ENCODE assay signal across 12 cellular contexts in the genomic region with DNA sequence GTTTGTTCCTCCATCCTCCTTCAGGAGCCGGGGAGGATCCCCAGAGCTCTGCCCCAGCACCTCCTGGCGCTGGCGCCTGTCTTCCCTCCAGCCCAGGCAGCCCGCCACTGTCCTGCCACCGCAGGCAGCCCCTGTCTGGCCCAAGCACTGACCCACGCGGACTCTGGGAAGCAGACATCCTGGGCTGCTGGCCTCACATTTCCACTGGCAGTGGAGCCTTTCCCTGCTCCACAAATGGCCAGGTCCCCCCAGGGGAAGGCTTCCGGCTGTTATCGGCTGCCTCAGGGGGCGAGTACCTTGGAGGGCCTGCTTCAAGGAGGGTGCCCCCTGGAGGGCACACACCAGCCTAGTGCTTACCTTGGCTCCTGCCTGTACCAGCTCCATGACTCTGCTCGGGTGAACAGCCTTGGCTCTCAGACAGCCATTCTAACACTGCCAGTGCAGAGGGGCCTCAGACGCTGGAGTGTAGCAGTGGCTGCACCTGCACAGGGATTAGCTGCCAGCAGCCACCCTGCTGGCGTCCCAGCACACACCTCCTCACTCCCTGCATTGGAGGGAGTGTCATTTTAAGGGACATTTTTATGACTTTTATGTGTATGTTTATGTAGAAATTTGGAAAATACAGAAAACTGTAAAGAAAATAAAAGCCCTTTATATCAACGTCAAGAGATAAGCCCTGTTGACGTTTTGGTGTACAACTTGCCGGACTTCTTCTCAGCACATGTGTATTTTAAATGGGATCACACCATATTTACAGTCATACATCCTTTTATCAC. TPM values are rescaled to one million over a fixed set of nuclear protein-coding genes. Genes with fewer than 3 reads are reported as not detected.
A peak's percentile ranks its signal among the peaks of the same experiment; 100 is the strongest.
DNase-seq lines count a peak whose midpoint lies in the region; ATAC-seq and TF ChIP-seq lines count a peak whose summit lies in the region.
"Had no signal": no experiment of that assay in that cellular context is flagged by ENCODE, and none has a peak within 500 bp of the region (broad histone marks: within the 10 kb centered on the region; RNA-seq: fewer than 3 reads in every experiment).

No MANE protein-coding gene starts in this region.

- H3K9ac ChIP-seq in endodermal cell (ENCODE audit: extremely low read depth, low read length, poor library complexity, severe bottlenecking), result no peak overlapping the region

- peak; percentile 47 for ATAC-seq in stimulated activated naive CD8-positive, alpha-beta T cell treated with anti-CD3 and anti-CD28 coated beads, Interleukin-15, Interleukin-2, amounts not matched to agents 100 U/mL and 50 U/mL, for 24 hours
- no peak for ATAC-seq in GM21717 (IDR thresholded peaks at IDR 0.05; ENCODE audit: unreplicated experiment)

- in situ Hi-C loops in GM13976 (cut with MboI; ENCODE audit: low sequenced_read_pairs, unreplicated experiment), result no loop called here

- H3K9me3 Mint-ChIP-seq in activated naive CD4-positive, alpha-beta T cell treated with anti-CD3 and anti-CD28 coated beads for 36 hours, result no peaks in the 10 kb centered on the region
- H3K9me3 Mint-ChIP-seq in endodermal cell, result no peaks in the 10 kb centered on the region

- peaks cover 2% of the 10 kb centered on the region for H3K4me1 ChIP-seq in endodermal cell (ENCODE audit: control insufficient read depth, insufficient read depth, low read length)

- H3K36me3 ChIP-seq in endodermal cell (ENCODE audit: control insufficient read depth, insufficient read depth, low read length), result no peaks in the 10 kb centered on the region
- H3K36me3 ChIP-seq: thoracic aorta had no signal

- no peaks in the 10 kb centered on the region for H3K4me1 Mint-ChIP-seq in activated naive CD4-positive, alpha-beta T cell treated with anti-CD3 and anti-CD28 coated beads for 36 hours (ENCODE audit: low read depth)
- peaks cover 11% of the 10 kb centered on the region for H3K4me1 Mint-ChIP-seq in endodermal cell

- H3K4me3 Mint-ChIP-seq in activated naive CD4-positive, alpha-beta T cell treated with anti-CD3 and anti-CD28 coated beads for 36 hours, result no peak overlapping the region
- H3K4me3 Mint-ChIP-seq in endodermal cell, result no peak overlapping the region

- H3K27me3 Mint-ChIP-seq in activated naive CD4-positive, alpha-beta T cell treated with anti-CD3 and anti-CD28 coated beads for 36 hours (ENCODE audit: low read depth), result peaks cover 5% of the 10 kb centered on the region
- H3K27me3 Mint-ChIP-seq in endodermal cell (ENCODE audit: insufficient read depth), result peaks cover 11% of the 10 kb centered on the region

- CTCF ChIA-PET in activated naive CD4-positive, alpha-beta T cell treated with anti-CD3 and anti-CD28 coated beads for 36 hours (lab: Charles Lee), result no interaction called here

- intact Hi-C loops in activated naive CD4-positive, alpha-beta T cell treated with anti-CD3 and anti-CD28 coated beads for 36 hours (cut with micrococcal nuclease), result no loop called here

- WGBS in endodermal cell (ENCODE audit: insufficient coverage in 1 of 2, insufficient read length in 1 of 2), 2 experiments, result 73 to 77% methylated on average over 9 to 16 of the region's 16 CpGs

- H3K27me3 ChIP-seq in endodermal cell (ENCODE audit: control insufficient read depth, insufficient read depth, low read length, poor library complexity, severe bottlenecking), result peaks cover 18% of the 10 kb centered on the region

- no peak overlapping the region for H3K4me3 ChIP-seq in endodermal cell (ENCODE audit: low read length)
- H3K4me3 ChIP-seq: thoracic aorta had no signal

- H3K9me3 ChIP-seq in endodermal cell (ENCODE audit: control insufficient read depth, low read length), result no peaks in the 10 kb centered on the region
- H3K9me3 ChIP-seq: thoracic aorta had no signal

- DNase-seq in activated naive CD4-positive, alpha-beta T cell treated with anti-CD3 and anti-CD28 coated beads for 36 hours, result peak; percentile 12
- DNase-seq in activated naive CD4-positive, alpha-beta T cell (lab: John Stamatoyannopoulos, UW), result no peak
- DNase-seq in NCI-H345 treated with DMSO at 0.1 percent for 48 hours (lab: John Stamatoyannopoulos, UW; ENCODE audit: unreplicated experiment) (peak; percentile 64), endodermal cell (peak; percentile 94), NOMO-1 treated with dmso at 0.1 percent for 144 hours (lab: John Stamatoyannopoulos, UW; ENCODE audit: unreplicated experiment) (no peak), GM13976 (ENCODE audit: low spot score) (no peak)
- DNase-seq in stimulated activated naive CD8-positive, alpha-beta T cell treated with anti-CD3 and anti-CD28 coated beads, Interleukin-15, Interleukin-2, amounts not matched to agents 100 U/mL and 50 U/mL, for 24 hours, result no peak
- DNase-seq: activated effector memory CD4-positive, alpha-beta T cell treated with anti-CD3 and anti-CD28 coated beads, Interleukin-2, amount 50 U/mL, for 16 hours had no signal

- no peaks in the 10 kb centered on the region for H3K36me3 Mint-ChIP-seq in activated naive CD4-positive, alpha-beta T cell treated with anti-CD3 and anti-CD28 coated beads for 36 hours (ENCODE audit: low read depth)
- H3K36me3 Mint-ChIP-seq in endodermal cell (ENCODE audit: low read depth), result no peaks in the 10 kb centered on the region

- TF ChIP-seq CTCF in endodermal cell (conservative IDR thresholded peaks at IDR 0.05) (peak; percentile 82), GM13976 (IDR thresholded peaks at IDR 0.05; ENCODE audit: borderline replicate concordance, control extremely low read depth, extremely low read depth, insufficient read depth, missing control alignments) (no peak)

- H3K27ac ChIP-seq in endodermal cell (ENCODE audit: low read depth, low read length), result no peak overlapping the region
- H3K27ac ChIP-seq: thoracic aorta had no signal

- no peak overlapping the region for H3K27ac Mint-ChIP-seq in activated naive CD4-positive, alpha-beta T cell treated with anti-CD3 and anti-CD28 coated beads for 36 hours
- H3K27ac Mint-ChIP-seq in endodermal cell, result no peak overlapping the region

RNA-seq across cellular contexts. Expression of gene ACE, which starts 21.0 kb away (rescaled TPM):
- total RNA-seq in activated naive CD4-positive, alpha-beta T cell treated with anti-CD3 and anti-CD28 coated beads for 36 hours, result under 1 TPM; 0.12 to 0.50 TPM
- 10 to 100 TPM in 1 of 2 donors, 1 to 10 TPM in 1; 4.6 to 12.5 TPM for total RNA-seq in endodermal cell
- 1.6 TPM for polyA plus RNA-seq in endodermal cell (2013, experiment 1 of 2)
- polyA plus RNA-seq in endodermal cell (2013, experiment 2 of 2), result 1.9 TPM

RNA-seq across cellular contexts. Expression of gene KCNH6, which starts 25.3 kb away (rescaled TPM):
- total RNA-seq in activated naive CD4-positive, alpha-beta T cell treated with anti-CD3 and anti-CD28 coated beads for 36 hours, result not detected
- under 1 TPM; 0.79 to 0.95 TPM for total RNA-seq in endodermal cell
- polyA plus RNA-seq in endodermal cell (2013, experiment 1 of 2), result 0.46 TPM
- polyA plus RNA-seq in endodermal cell (2013, experiment 2 of 2), result 0.29 TPM
- total RNA-seq: Daoy, frontal cortex, thoracic aorta had no signal

RNA-seq across cellular contexts. Expression of gene CYB561, which starts 51.8 kb away (rescaled TPM):
- total RNA-seq in activated naive CD4-positive, alpha-beta T cell treated with anti-CD3 and anti-CD28 coated beads for 36 hours, result 1 to 10 TPM; 2.3 to 2.6 TPM
- total RNA-seq in endodermal cell, result 10 to 100 TPM; 24.4 to 27.5 TPM
- polyA plus RNA-seq in endodermal cell (2013, experiment 1 of 2), result 11.7 TPM
- polyA plus RNA-seq in endodermal cell (2013, experiment 2 of 2), result 10.6 TPM

RNA-seq across cellular contexts. Expression of gene DCAF7, which starts 52.4 kb away (rescaled TPM):
- 100 to 1,000 TPM; 102 to 103 TPM for total RNA-seq in activated naive CD4-positive, alpha-beta T cell treated with anti-CD3 and anti-CD28 coated beads for 36 hours
- 100 to 1,000 TPM in 1 of 2 donors, 10 to 100 TPM in 1; 96.0 to 114 TPM for total RNA-seq in endodermal cell
- polyA plus RNA-seq in endodermal cell (2013, experiment 1 of 2), result 105 TPM
- polyA plus RNA-seq in endodermal cell (2013, experiment 2 of 2), result 92.5 TPM

Comparison
In these comparisons a context has a peak if more than half of its experiments do, and no peak if none do; other contexts are left out.
1. DNase-seq: peak in activated naive CD4-positive, alpha-beta T cell treated with anti-CD3 and anti-CD28 coated beads for 36 hours (single experiment), NCI-H345 treated with DMSO at 0.1 percent for 48 hours (single experiment) and endodermal cell (single experiment); none in activated naive CD4-positive, alpha-beta T cell (0 of 4), stimulated activated naive CD8-positive, alpha-beta T cell treated with anti-CD3 and anti-CD28 coated beads, Interleukin-15, Interleukin-2, amounts not matched to agents 100 U/mL and 50 U/mL, for 24 hours (single experiment), NOMO-1 treated with dmso at 0.1 percent for 144 hours (single experiment) and GM13976 (single experiment).
2. RNA of gene CYB561, which starts 51.8 kb away (total RNA-seq): 24.4 to 27.5 TPM in endodermal cell; 2.3 to 2.6 TPM in activated naive CD4-positive, alpha-beta T cell treated with anti-CD3 and anti-CD28 coated beads for 36 hours; every median in the first group is over 4 times any median in the second.